In the genomic region with DNA sequence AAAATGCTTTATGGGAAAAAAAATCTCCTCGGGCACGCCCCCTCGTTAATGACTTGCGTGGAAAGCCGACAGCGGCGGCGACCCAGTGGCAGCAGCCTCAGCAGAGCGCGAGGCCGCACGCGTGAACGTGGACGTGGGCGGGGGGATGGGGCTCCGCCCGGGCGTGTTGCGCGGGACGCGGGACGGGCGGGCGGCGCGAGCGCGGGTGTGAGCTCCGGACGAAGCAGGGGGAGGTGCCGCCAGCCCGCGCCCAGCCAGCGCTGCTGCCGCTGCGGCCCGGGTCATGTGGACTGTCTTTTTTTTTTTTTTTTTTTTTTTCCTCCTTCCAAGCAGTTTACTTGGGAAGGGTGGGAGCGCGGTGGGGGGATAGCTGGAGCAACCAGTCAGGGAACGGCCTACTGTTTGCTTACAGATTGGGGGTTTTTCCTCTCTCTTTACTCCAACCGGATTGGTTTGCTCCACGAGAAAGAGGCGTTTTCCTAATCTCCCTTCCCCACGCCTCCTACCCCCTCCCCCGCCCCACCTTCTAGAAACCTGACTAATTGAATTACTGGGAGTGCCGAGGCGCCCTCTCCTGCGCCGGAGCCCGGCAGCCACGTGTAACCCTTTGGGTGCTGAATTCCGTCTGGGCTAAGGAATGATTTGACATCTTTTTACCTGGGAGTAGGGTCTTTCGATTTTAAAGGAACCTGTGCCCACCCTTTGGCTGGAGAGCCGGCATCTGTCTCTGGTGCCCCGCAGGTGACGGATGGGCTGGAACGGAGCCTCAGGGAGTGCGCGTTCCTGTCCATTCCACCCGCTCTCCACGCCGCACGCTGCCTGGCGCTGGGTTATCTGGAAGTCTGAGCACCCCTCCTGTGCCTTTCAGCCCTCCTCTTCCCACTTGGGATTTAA, we compare ENCODE assay signal across 8 cellular contexts. TPM values are rescaled to one million over a fixed set of nuclear protein-coding genes. Genes with fewer than 3 reads are reported as not detected.
DNase-seq lines count a peak whose midpoint lies in the region; ATAC-seq and TF ChIP-seq lines count a peak whose summit lies in the region.

No MANE protein-coding gene starts in this region.

- peak overlapping the region; percentile 49 for H3K9ac ChIP-seq in SU-DHL-6 (ENCODE audit: low read length)

- DNase-seq in activated effector memory CD4-positive, alpha-beta T cell treated with anti-CD3 and anti-CD28 coated beads, Interleukin-2, amount 50 U/mL, for 16 hours, result peak; percentile 65
- DNase-seq in activated effector memory CD4-positive, alpha-beta T cell treated with Interleukin-2 at 50 U/mL for 16 hours, result no peak
- peak; percentile 83 for DNase-seq in NCI-H1105 (lab: John Stamatoyannopoulos, UW)
- DNase-seq in dermis blood vessel endothelial cell, result peak; percentile 94
- DNase-seq in kidney glomerular epithelial cell (lab: John Stamatoyannopoulos, UW), result peak; percentile 97
- peak; percentile 86 for DNase-seq in smooth muscle cell of the brain vasculature (ENCODE audit: low read depth, low spot score)

- H3K9me3 ChIP-seq in SU-DHL-6 (ENCODE audit: insufficient read depth, low read length), result no peaks in the 10 kb centered on the region

- H3K27me3 ChIP-seq in SU-DHL-6 (ENCODE audit: low read length), result no peaks in the 10 kb centered on the region

- no peak for ATAC-seq in GM21528 (IDR thresholded peaks at IDR 0.05; ENCODE audit: low FRiP score, unreplicated experiment)

- H2AFZ ChIP-seq in SU-DHL-6 (ENCODE audit: low read depth, low read length, severe bottlenecking), result peak overlapping the region; percentile 88

- H3F3A ChIP-seq in SU-DHL-6 (ENCODE audit: insufficient read depth), result no peaks in the 10 kb centered on the region

- no peaks in the 10 kb centered on the region; the same call in 1 of the 2 replicates for H4K20me1 ChIP-seq in SU-DHL-6 (ENCODE audit: low read depth, low read length)

- peak overlapping the region; percentile 87 for H3K4me3 ChIP-seq in SU-DHL-6 (ENCODE audit: insufficient read depth, low read length, poor library complexity, severe bottlenecking)

- H3K9me2 ChIP-seq in SU-DHL-6 (replicated peaks; ENCODE audit: insufficient read depth, low read length), result no peaks in the 10 kb centered on the region

- H3K4me2 ChIP-seq in SU-DHL-6 (ENCODE audit: low read depth, low read length, poor library complexity, severe bottlenecking), result peak overlapping the region; percentile 98

- no peak overlapping the region for H3K27ac ChIP-seq in SU-DHL-6 (ENCODE audit: low read depth, low read length)

- H3K36me3 ChIP-seq in SU-DHL-6 (ENCODE audit: low read length), result no peaks in the 10 kb centered on the region

- TF ChIP-seq CTCF in SU-DHL-6 (IDR thresholded peaks at IDR 0.05; ENCODE audit: insufficient read depth, low read length, poor library complexity, severe bottlenecking), result no peak

- no peaks in the 10 kb centered on the region for H3K79me2 ChIP-seq in SU-DHL-6 (ENCODE audit: insufficient read depth, low read length)

RNA-seq across cellular contexts. Expression of gene EFNA5, which starts 1.7 kb away (rescaled TPM):
- 36.1 and 77.0 TPM in 2 replicates for total RNA-seq in dermis blood vessel endothelial cell
